16 cellular contexts compared by ENCODE assay signal in genomic region chr1:155990340-155990739, GRCh38. TPM values are rescaled to one million over a fixed set of nuclear protein-coding genes. Genes with fewer than 3 reads are reported as not detected.
DNase-seq lines count a peak whose midpoint lies in the region; ATAC-seq and TF ChIP-seq lines count a peak whose summit lies in the region.
"Had no signal": no experiment of that assay in that cellular context is flagged by ENCODE, and none has a peak within 500 bp of the region (broad histone marks: within the 10 kb centered on the region; RNA-seq: fewer than 3 reads in every experiment).

No MANE protein-coding gene starts in this region.

- H3K4me1 ChIP-seq in liver (ENCODE audit: control insufficient read depth in 4 of 4, insufficient read depth in 4 of 4, low read length in 3 of 4) (peaks cover 8 to 21% (median 16%) of the 10 kb centered on the region in 4 donors), tibial nerve (peaks cover 0 to 39% (median 14%) of the 10 kb centered on the region in 4 donors)

- TF ChIP-seq POLR2A in tibial nerve (IDR thresholded peaks at IDR 0.05), result no peak

- H3K4me3 ChIP-seq in liver (ENCODE audit: low read depth in 1 of 3, low read length in 3 of 3) (no peak overlapping the region), tibial nerve (no peak overlapping the region)
- H3K4me3 ChIP-seq: MG63, SJCRH30 had no signal

- peak overlapping the region; percentile 75 to 76 for H3K27ac ChIP-seq in liver (ENCODE audit: low read depth in 1 of 2, low read length in 2 of 2)
- peak overlapping the region in 3 of 4 donors; percentile 3 to 83 (median 79) for H3K27ac ChIP-seq in tibial nerve
- H3K27ac ChIP-seq: SJCRH30 had no signal

- no peaks in the 10 kb centered on the region for H3K9me3 Mint-ChIP-seq in activated T-helper 17 cell treated with anti-CD3 and anti-CD28 coated beads, Interleukin-2, amount 50 U/mL, for 72 hours

- peaks cover 4% of the 10 kb centered on the region for H3K4me1 Mint-ChIP-seq in activated T-helper 17 cell treated with anti-CD3 and anti-CD28 coated beads, Interleukin-2, amount 50 U/mL, for 72 hours

- H3K36me3 Mint-ChIP-seq in activated T-helper 17 cell treated with anti-CD3 and anti-CD28 coated beads, Interleukin-2, amount 50 U/mL, for 72 hours (ENCODE audit: low read depth), result no peaks in the 10 kb centered on the region

- no peaks in the 10 kb centered on the region for H3K27me3 Mint-ChIP-seq in activated T-helper 17 cell treated with anti-CD3 and anti-CD28 coated beads, Interleukin-2, amount 50 U/mL, for 72 hours

- H3K36me3 ChIP-seq in liver (ENCODE audit: control insufficient read depth in 4 of 4, insufficient read depth in 3 of 4, low read depth in 1 of 4, low read length in 3 of 4) (no peaks in the 10 kb centered on the region), tibial nerve (no peaks in the 10 kb centered on the region)
- H3K36me3 ChIP-seq: MG63, SJCRH30 had no signal

- no peak for ATAC-seq in activated T-helper 17 cell treated with anti-CD3 and anti-CD28 coated beads, Interleukin-2, amount 50 U/mL, for 72 hours (replicated peaks)

- no peak overlapping the region for H3K4me3 Mint-ChIP-seq in activated T-helper 17 cell treated with anti-CD3 and anti-CD28 coated beads, Interleukin-2, amount 50 U/mL, for 72 hours

- peak overlapping the region; percentile 23 for H3K27ac Mint-ChIP-seq in activated T-helper 17 cell treated with anti-CD3 and anti-CD28 coated beads, Interleukin-2, amount 50 U/mL, for 72 hours

- DNase-seq in SKM-1 treated with dmso at 0.1 percent for 144 hours (lab: John Stamatoyannopoulos, UW; ENCODE audit: unreplicated experiment) (peak; percentile 77), SKM-1 (lab: John Stamatoyannopoulos, UW; ENCODE audit: unreplicated experiment) (no peak), tibial nerve (ENCODE audit: low spot score in 2 of 2) (no peak), retina (no peak), NCI-H1694 treated with DMSO at 0.1 percent for 48 hours (lab: John Stamatoyannopoulos, UW) (no peak)
- no peak for DNase-seq in stimulated activated CD4-positive, alpha-beta T cell treated with anti-CD3 and anti-CD28 coated beads, Interleukin-4, amount 100 ng/mL, for 24 hours
- DNase-seq: 8988T, MG63, NCI-H2029, NCI-H2171 treated with DMSO at 0.1 percent for 48 hours, NCI-H774, SJCRH30 had no signal

- TF ChIP-seq RAD21 in liver (IDR thresholded peaks at IDR 0.05), result no peak

- peak overlapping the region in 1 of 2 donors; percentile 31 for H3K9ac ChIP-seq in liver (ENCODE audit: low read depth in 1 of 2, low read length in 2 of 2)

- H3K27me3 ChIP-seq in liver (ENCODE audit: control insufficient read depth in 4 of 4, insufficient read depth in 4 of 4, low read length in 3 of 4) (no peaks in the 10 kb centered on the region), tibial nerve (no peaks in the 10 kb centered on the region)
- H3K27me3 ChIP-seq: MG63, SJCRH30 had no signal

- H3K9me3 ChIP-seq in liver (ENCODE audit: control insufficient read depth in 4 of 4, low read length in 3 of 4) (no peaks in the 10 kb centered on the region), tibial nerve (no peaks in the 10 kb centered on the region)
- H3K9me3 ChIP-seq: MG63, SJCRH30 had no signal

- no peak for TF ChIP-seq EP300 in tibial nerve (IDR thresholded peaks at IDR 0.05)

- WGBS in liver, result 91% methylated on average over 3 of the region's 3 CpGs
- WGBS in tibial nerve, 2 donors, result 65 to 75% methylated on average over 3 of the region's 3 CpGs

- TF ChIP-seq CTCF in liver (IDR thresholded peaks at IDR 0.05; ENCODE audit: low read depth, low read length, missing input control) (no peak), tibial nerve (IDR thresholded peaks at IDR 0.05) (no peak)

TF ChIP-seq in liver, 16 proteins besides CTCF, POLR2A, EP300 and RAD21:
- TF ChIP-seq TAF1 (conservative IDR thresholded peaks at IDR 0.05), result no peak
- TF ChIP-seq GABPA (IDR thresholded peaks at IDR 0.05 in 1 of 2, conservative IDR thresholded peaks at IDR 0.05 in 1 of 2), result no peak
- no peak for TF ChIP-seq REST (IDR thresholded peaks at IDR 0.05)
- no peak for TF ChIP-seq JUND (IDR thresholded peaks at IDR 0.05)
- TF ChIP-seq SP1 (IDR thresholded peaks at IDR 0.05), result no peak
- TF ChIP-seq NR2F2 (IDR thresholded peaks at IDR 0.05), result no peak
- no peak for TF ChIP-seq YY1 (IDR thresholded peaks at IDR 0.05)
- TF ChIP-seq, protein P1, sequence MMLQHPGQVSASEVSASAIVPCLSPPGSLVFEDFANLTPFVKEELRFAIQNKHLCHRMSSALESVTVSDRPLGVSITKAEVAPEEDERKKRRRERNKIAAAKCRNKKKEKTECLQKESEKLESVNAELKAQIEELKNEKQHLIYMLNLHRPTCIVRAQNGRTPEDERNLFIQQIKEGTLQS (IDR thresholded peaks at IDR 0.05), result no peak
- no peak for TF ChIP-seq EGR1 (IDR thresholded peaks at IDR 0.05; ENCODE audit: low read depth in 2 of 2)
- TF ChIP-seq FOXA1 (IDR thresholded peaks at IDR 0.05), result no peak
- no peak for TF ChIP-seq HNF4A (conservative IDR thresholded peaks at IDR 0.05)
- no peak for TF ChIP-seq FOXA2 (IDR thresholded peaks at IDR 0.05)
- no peak for TF ChIP-seq HNF4G (IDR thresholded peaks at IDR 0.05)
- no peak for TF ChIP-seq RXRA (IDR thresholded peaks at IDR 0.05)

RNA-seq across cellular contexts. Expression of gene ARHGEF2, which starts 12.0 kb away (rescaled TPM):
- 100 to 1,000 TPM; 108 to 205 TPM for total RNA-seq in activated T-helper 17 cell treated with anti-CD3 and anti-CD28 coated beads, Interleukin-2, amount 50 U/mL, for 72 hours
- total RNA-seq in liver (10 to 100 TPM; 14.1 to 59.1 TPM), tibial nerve (100 to 1,000 TPM; 105 to 195 (median 153) TPM)
- polyA plus RNA-seq in liver, result 1 to 10 TPM; 3.2 to 6.4 TPM

RNA-seq across cellular contexts. Expression of gene SSR2, which starts 30.4 kb away (rescaled TPM):
- 100 to 1,000 TPM; 194 to 208 TPM for total RNA-seq in activated T-helper 17 cell treated with anti-CD3 and anti-CD28 coated beads, Interleukin-2, amount 50 U/mL, for 72 hours
- total RNA-seq in liver (100 to 1,000 TPM; 101 to 264 TPM), tibial nerve (100 to 1,000 TPM; 172 to 236 (median 212) TPM)
- polyA plus RNA-seq in liver, result 100 to 1,000 TPM in 1 of 2 donors, 10 to 100 TPM in 1; 93.1 to 245 TPM

RNA-seq across cellular contexts. Expression of gene RXFP4, which starts 48.9 kb away (rescaled TPM):
- not detected for total RNA-seq in activated T-helper 17 cell treated with anti-CD3 and anti-CD28 coated beads, Interleukin-2, amount 50 U/mL, for 72 hours
- total RNA-seq in liver (not detected), tibial nerve (not detected)
- polyA plus RNA-seq in liver, result not detected
- total RNA-seq: NCI-H460, RPMI7951 had no signal

RNA-seq across cellular contexts. Expression of gene KHDC4, which starts 56.1 kb away (rescaled TPM):
- total RNA-seq in activated T-helper 17 cell treated with anti-CD3 and anti-CD28 coated beads, Interleukin-2, amount 50 U/mL, for 72 hours, result 100 to 1,000 TPM in 1 of 2 donors, 10 to 100 TPM in 1; 67.5 to 109 TPM
- 10 to 100 TPM; 18.2 to 32.6 TPM for total RNA-seq in liver
- 10 to 100 TPM in 1 of 2 donors, 1 to 10 TPM in 1; 8.4 to 11.3 TPM for polyA plus RNA-seq in liver
- 10 to 100 TPM; 46.8 to 82.8 (median 67.7) TPM for total RNA-seq in tibial nerve
